27 cellular contexts compared by ENCODE assay signal in the genomic region with DNA sequence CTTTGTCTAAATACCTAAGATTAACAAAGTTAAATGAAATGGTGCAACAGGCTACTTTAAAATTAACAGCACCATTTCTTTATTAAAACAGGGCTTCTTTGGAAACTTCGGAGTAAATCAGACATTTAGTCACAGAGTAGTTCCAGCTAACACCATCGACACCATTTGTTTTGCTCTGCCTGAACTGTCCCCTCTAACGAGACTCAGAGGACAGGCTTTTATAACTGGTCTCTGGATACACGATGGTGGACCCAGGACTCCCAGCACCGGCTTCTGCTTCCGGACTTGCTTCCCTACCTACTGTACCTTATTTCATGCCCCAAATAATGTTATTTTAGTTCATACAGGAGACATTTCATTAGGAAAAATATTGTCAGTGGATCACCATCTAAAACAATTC.
A peak's percentile ranks its signal among the peaks of the same experiment; 100 is the strongest.
DNase-seq lines count a peak whose midpoint lies in the region; ATAC-seq and TF ChIP-seq lines count a peak whose summit lies in the region.
"Had no signal": no experiment of that assay in that cellular context is flagged by ENCODE, and none has a peak within 500 bp of the region (broad histone marks: within the 10 kb centered on the region; RNA-seq: fewer than 3 reads in every experiment).

No MANE protein-coding gene starts in this region.

- H3K36me3 ChIP-seq in brain microvascular endothelial cell (replicated peaks) (no peaks in the 10 kb centered on the region), stomach smooth muscle (ENCODE audit: control insufficient read depth in 2 of 2, insufficient read depth in 2 of 2, low read length in 2 of 2) (no peaks in the 10 kb centered on the region)
- H3K36me3 ChIP-seq: suprapubic skin, upper lobe of right lung had no signal

- WGBS in right cardiac atrium, result 70% methylated on average over 6 of the region's 6 CpGs

- H3K9me3 ChIP-seq in right cardiac atrium (ENCODE audit: control insufficient read depth, low read length) (no peaks in the 10 kb centered on the region), stomach smooth muscle (ENCODE audit: control insufficient read depth in 2 of 2, low read length in 2 of 2) (no peaks in the 10 kb centered on the region)
- H3K9me3 ChIP-seq: suprapubic skin, upper lobe of right lung had no signal

- H3K4me1 Mint-ChIP-seq in nephron, result peaks cover 48% of the 10 kb centered on the region
- H3K4me1 Mint-ChIP-seq in glutamatergic neuron (ENCODE audit: low read depth, unreplicated experiment), result no peaks in the 10 kb centered on the region
- H3K4me1 Mint-ChIP-seq: IgD-negative memory B cell; naive B cell; stimulated activated memory B cell treated with anti-CD40 and anti-IgM and Interleukin-4, amounts not matched to agents 10 μg/mL and 1 μg/mL and 100 μg/mL, for 72 hours had no signal

- no peak overlapping the region for H3K9ac ChIP-seq in stomach smooth muscle (ENCODE audit: low read length in 2 of 2)

- H3K4me3 ChIP-seq in right cardiac atrium (ENCODE audit: low read length), result no peak overlapping the region
- H3K4me3 ChIP-seq in brain microvascular endothelial cell (ENCODE audit: low read depth, low read length), result no peak overlapping the region
- no peak overlapping the region for H3K4me3 ChIP-seq in stomach smooth muscle (ENCODE audit: low read length in 2 of 2)
- H3K4me3 ChIP-seq: suprapubic skin, upper lobe of right lung had no signal

- no peaks in the 10 kb centered on the region for H3K36me3 Mint-ChIP-seq in nephron (ENCODE audit: low read depth)
- H3K36me3 Mint-ChIP-seq in glutamatergic neuron (ENCODE audit: unreplicated experiment), result no peaks in the 10 kb centered on the region
- H3K36me3 Mint-ChIP-seq: activated naive CD8-positive, alpha-beta T cell; IgD-negative memory B cell; naive B cell; stimulated activated memory B cell treated with anti-CD40 and anti-IgM and Interleukin-4, amounts not matched to agents 10 μg/mL and 1 μg/mL and 100 μg/mL, for 72 hours had no signal

- in situ Hi-C loops in brain microvascular endothelial cell (cut with HindIII; ENCODE audit: low pct_ligation_motif_present, low sequenced_read_pairs), result no loop called here

- intact Hi-C loops in left ventricle myocardium superior (cut with micrococcal nuclease), result no loop called here
- intact Hi-C loops in right cardiac atrium (cut with DNase I), result no loop called here

- H3K27me3 ChIP-seq in right cardiac atrium (ENCODE audit: control insufficient read depth, insufficient read depth) (no peaks in the 10 kb centered on the region), brain microvascular endothelial cell (replicated peaks) (no peaks in the 10 kb centered on the region), stomach smooth muscle (ENCODE audit: control insufficient read depth in 1 of 2, insufficient read depth in 2 of 2, low read length in 2 of 2) (no peaks in the 10 kb centered on the region)
- H3K27me3 ChIP-seq: suprapubic skin, upper lobe of right lung had no signal

- H3K4me3 Mint-ChIP-seq in nephron (no peak overlapping the region), glutamatergic neuron (ENCODE audit: unreplicated experiment) (no peak overlapping the region)
- H3K4me3 Mint-ChIP-seq: activated naive CD8-positive, alpha-beta T cell; IgD-negative memory B cell; naive B cell; stimulated activated memory B cell treated with anti-CD40 and anti-IgM and Interleukin-4, amounts not matched to agents 10 μg/mL and 1 μg/mL and 100 μg/mL, for 72 hours had no signal

- H3K9me3 Mint-ChIP-seq in nephron, result no peaks in the 10 kb centered on the region
- no peaks in the 10 kb centered on the region for H3K9me3 Mint-ChIP-seq in glutamatergic neuron (ENCODE audit: unreplicated experiment)
- H3K9me3 Mint-ChIP-seq: naive B cell had no signal

- DNase-seq in left ventricle myocardium superior (no peak), right cardiac atrium (no peak), brain microvascular endothelial cell (no peak), glutamatergic neuron (no peak), hepatic stellate cell (ENCODE audit: low spot score) (no peak)
- DNase-seq in activated CD4-positive, CD25-positive, alpha-beta regulatory T cell treated with anti-CD3 and anti-CD28 coated beads, Interleukin-2, amount 50 U/mL, for 72 hours, result no peak
- DNase-seq: activated CD4-positive, alpha-beta T cell treated with anti-CD3 and anti-CD28 coated beads for 4 hours; activated effector memory CD4-positive, alpha-beta T cell treated with Interleukin-2 at 50 U/mL for 16 hours; activated T-cell treated with anti-CD3 and anti-CD28 coated beads for 4 hours; aorta; head of caudate nucleus; left colon; naive B cell; NCI-H1092 treated with DMSO at 0.1 percent for 48 hours; NCI-H187 treated with DMSO at 0.1 percent for 48 hours; NCI-H526; nucleus accumbens; retina; stimulated activated CD4-positive, alpha-beta T cell treated with anti-CD3 and anti-CD28 coated beads, Interleukin-4, amount 100 ng/mL, for 24 hours; T-helper 2 cell; upper lobe of right lung had no signal

- no peaks in the 10 kb centered on the region for H3K27me3 Mint-ChIP-seq in nephron (ENCODE audit: low read depth)
- H3K27me3 Mint-ChIP-seq in glutamatergic neuron (ENCODE audit: unreplicated experiment), result no peaks in the 10 kb centered on the region
- H3K27me3 Mint-ChIP-seq: activated naive CD8-positive, alpha-beta T cell; IgD-negative memory B cell; naive B cell; stimulated activated memory B cell treated with anti-CD40 and anti-IgM and Interleukin-4, amounts not matched to agents 10 μg/mL and 1 μg/mL and 100 μg/mL, for 72 hours had no signal

- ATAC-seq in left ventricle myocardium superior (peak; percentile 46), right cardiac atrium (no peak)
- ATAC-seq: left colon; stimulated activated memory B cell treated with anti-CD40 and anti-IgM and Interleukin-4, amounts not matched to agents 10 μg/mL and 1 μg/mL and 100 μg/mL, for 72 hours had no signal

- H3K27ac Mint-ChIP-seq in nephron (peak overlapping the region; percentile 77 to 97 (median 94)), glutamatergic neuron (ENCODE audit: unreplicated experiment) (no peak overlapping the region)
- H3K27ac Mint-ChIP-seq: activated naive CD8-positive, alpha-beta T cell; IgD-negative memory B cell; stimulated activated memory B cell treated with anti-CD40 and anti-IgM and Interleukin-4, amounts not matched to agents 10 μg/mL and 1 μg/mL and 100 μg/mL, for 72 hours had no signal

- TF ChIP-seq CTCF in brain microvascular endothelial cell (IDR thresholded peaks at IDR 0.05; ENCODE audit: low read depth, low read length, missing control alignments), result no peak
- TF ChIP-seq CTCF in nephron (IDR thresholded peaks at IDR 0.05; ENCODE audit: unreplicated experiment in 3 of 3), result no peak
- no peak for TF ChIP-seq CTCF in glutamatergic neuron (IDR thresholded peaks at IDR 0.05; ENCODE audit: partially characterized antibody, unreplicated experiment)

- H3K4me1 ChIP-seq in right cardiac atrium (ENCODE audit: control insufficient read depth, insufficient read depth, low read length), result no peaks in the 10 kb centered on the region
- no peaks in the 10 kb centered on the region for H3K4me1 ChIP-seq in stomach smooth muscle (ENCODE audit: control insufficient read depth, insufficient read depth, low read length)
- H3K4me1 ChIP-seq: suprapubic skin, upper lobe of right lung had no signal

- H3K27ac ChIP-seq in right cardiac atrium (ENCODE audit: low read length), result no peak overlapping the region
- peak overlapping the region; percentile 7 for H3K27ac ChIP-seq in brain microvascular endothelial cell
- H3K27ac ChIP-seq in stomach smooth muscle (ENCODE audit: low read length), result peak overlapping the region; percentile 6
- H3K27ac ChIP-seq: suprapubic skin, upper lobe of right lung had no signal
